19 cellular contexts compared by ENCODE assay signal in genomic region chr15:77804210-77804609, GRCh38.
"Had no signal": no experiment of that assay in that cellular context is flagged by ENCODE, and none has a peak within 500 bp of the region (broad histone marks: within the 10 kb centered on the region; RNA-seq: fewer than 3 reads in every experiment).

No MANE protein-coding gene starts in this region.

- H3K4me3 ChIP-seq: esophagus squamous epithelium, lung, ovary, smooth muscle cell, stomach, upper lobe of left lung had no signal

- H3K9me3 Mint-ChIP-seq: activated T-helper 1 cell treated with anti-CD3 and anti-CD28 coated beads, Interleukin-12 subunit alpha, Interleukin-12 subunit beta, Interleukin-2, Interleukin-4 antibody, amounts not matched to agents 30 ng/mL and 10 ng/mL and 1 ng/mL, durations not matched to agents 14 hours and 24 hours and 36 hours; central memory CD8-positive, alpha-beta T cell had no signal

- H3K4me3 Mint-ChIP-seq: activated T-helper 1 cell treated with anti-CD3 and anti-CD28 coated beads, Interleukin-12 subunit alpha, Interleukin-12 subunit beta, Interleukin-2, Interleukin-4 antibody, amounts not matched to agents 30 ng/mL and 10 ng/mL and 1 ng/mL, durations not matched to agents 14 hours and 24 hours and 36 hours; central memory CD8-positive, alpha-beta T cell; mesothelial cell of epicardium had no signal

- DNase-seq: activated CD4-positive, alpha-beta T cell treated with anti-CD3 and anti-CD28 coated beads for 1 hour; activated CD4-positive, alpha-beta T cell treated with anti-CD3 and anti-CD28 coated beads, Interleukin-2, amount 50 U/mL, for 4 hours; brain microvascular endothelial cell; cortex of kidney; esophagus squamous epithelium; left colon; ovary; stimulated activated CD4-positive, alpha-beta T cell treated with anti-CD3 and anti-CD28 coated beads, Interleukin-4, amount 100 ng/mL, for 1 hour; stomach; SW 1271; T-helper 2 cell; upper lobe of left lung had no signal

- H3K4me1 Mint-ChIP-seq: central memory CD8-positive, alpha-beta T cell had no signal

- H3K9me3 ChIP-seq: esophagus squamous epithelium, ovary, stomach, upper lobe of left lung had no signal

- H3K4me2 ChIP-seq: smooth muscle cell had no signal

- H3K27me3 ChIP-seq: brain microvascular endothelial cell, ovary, upper lobe of left lung had no signal

- H3K27ac ChIP-seq: brain microvascular endothelial cell, esophagus squamous epithelium, ovary, stomach, upper lobe of left lung, VCaP had no signal

- H3K36me3 Mint-ChIP-seq: mesothelial cell of epicardium had no signal

- H3K4me1 ChIP-seq: esophagus squamous epithelium, stomach, upper lobe of left lung had no signal

- H3K27ac Mint-ChIP-seq: activated T-helper 1 cell treated with anti-CD3 and anti-CD28 coated beads, Interleukin-12 subunit alpha, Interleukin-12 subunit beta, Interleukin-2, Interleukin-4 antibody, amounts not matched to agents 30 ng/mL and 10 ng/mL and 1 ng/mL, durations not matched to agents 14 hours and 24 hours and 36 hours; mesothelial cell of epicardium had no signal

- H3K36me3 ChIP-seq: brain microvascular endothelial cell, esophagus squamous epithelium, ovary, stomach, upper lobe of left lung had no signal

- H3K27me3 Mint-ChIP-seq: central memory CD8-positive, alpha-beta T cell had no signal

- ATAC-seq: left colon, sciatic nerve had no signal
